15 cellular contexts compared by ENCODE assay signal in the genomic region with DNA sequence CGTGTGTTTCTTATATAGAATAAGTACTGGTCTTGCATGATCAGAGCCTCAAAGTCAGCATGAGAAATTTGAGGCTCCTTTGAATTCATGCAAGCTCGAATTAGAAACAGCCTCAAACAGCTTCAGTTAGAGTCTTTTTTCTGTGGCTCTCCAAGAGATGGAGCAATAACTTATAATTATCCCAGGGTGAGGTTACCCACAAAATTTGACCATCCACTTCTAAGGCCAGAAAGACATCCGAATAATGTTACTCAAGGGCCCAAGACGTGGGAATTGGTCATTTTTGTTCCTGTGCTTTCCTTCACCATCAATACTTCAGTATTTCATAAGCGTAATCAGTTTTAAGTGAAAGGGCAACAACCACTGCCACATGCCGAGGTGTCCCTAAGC.
"Had no signal": no experiment of that assay in that cellular context is flagged by ENCODE, and none has a peak within 500 bp of the region (broad histone marks: within the 10 kb centered on the region; RNA-seq: fewer than 3 reads in every experiment).

No MANE protein-coding gene starts in this region.

- H3K27ac Mint-ChIP-seq: activated T-cell treated with anti-CD3 and anti-CD28 coated beads, Interleukin-2, amount 50 U/mL, for 72 hours; natural killer cell treated with Interleukin-12 subunit alpha and Interleukin-12 subunit beta and Interleukin-15 and Interleukin-18, amount 100 ng/mL, for 72 hours; T-helper 1 cell treated with Interleukin-12 subunit alpha and Interleukin-12 subunit beta and Interleukin-4 antibody, amounts not matched to agents 30 μg/mL and 1 μg/mL, for 36 hours had no signal

- H3K9me3 Mint-ChIP-seq: activated T-cell treated with anti-CD3 and anti-CD28 coated beads, Interleukin-2, amount 50 U/mL, for 72 hours; natural killer cell treated with Interleukin-12 subunit alpha and Interleukin-12 subunit beta and Interleukin-15 and Interleukin-18, amount 100 ng/mL, for 72 hours; T-helper 1 cell treated with Interleukin-12 subunit alpha and Interleukin-12 subunit beta and Interleukin-4 antibody, amounts not matched to agents 30 μg/mL and 1 μg/mL, for 36 hours had no signal

- H3K27me3 Mint-ChIP-seq: natural killer cell treated with Interleukin-12 subunit alpha and Interleukin-12 subunit beta and Interleukin-15 and Interleukin-18, amount 100 ng/mL, for 72 hours had no signal

- DNase-seq: activated CD4-positive, alpha-beta T cell treated with anti-CD3 and anti-CD28 coated beads for 1 hour; activated effector memory CD4-positive, alpha-beta T cell treated with anti-CD3 and anti-CD28 coated beads, Interleukin-2, amount 50 U/mL, for 16 hours; activated naive CD4-positive, alpha-beta T cell treated with anti-CD3 and anti-CD28 coated beads, Interleukin-2, amount 50 U/mL, for 16 hours; activated T-cell treated with anti-CD3 and anti-CD28 coated beads, Interleukin-2, amount 50 U/mL, for 72 hours; effector CD4-positive, alpha-beta T cell; mesenchymal stem cell; stimulated activated CD4-positive, alpha-beta T cell treated with anti-CD3 and anti-CD28 coated beads, Interleukin-12 subunit alpha, Interleukin-12 subunit beta, amount 100 ng/mL, for 4 hours; stimulated activated CD4-positive, alpha-beta T cell treated with anti-CD3 and anti-CD28 coated beads, Interleukin-1b, Interleukin-23, amount 100 ng/mL, for 48 hours; stimulated activated CD8-positive, alpha-beta memory T cell treated with anti-CD3 and anti-CD28 coated beads, Interleukin-4, amount 100 ng/mL, for 48 hours; stimulated activated naive CD4-positive, alpha-beta T cell; tibial artery; WERI-Rb-1 had no signal

- H3K27ac ChIP-seq: parathyroid adenoma, tibial artery, WERI-Rb-1 had no signal

- H2AFZ ChIP-seq: parathyroid adenoma had no signal

- H3K36me3 Mint-ChIP-seq: natural killer cell treated with Interleukin-12 subunit alpha and Interleukin-12 subunit beta and Interleukin-15 and Interleukin-18, amount 100 ng/mL, for 72 hours had no signal

- H3K79me2 ChIP-seq: parathyroid adenoma had no signal

- H3K4me3 ChIP-seq: tibial artery had no signal

- H3K4me3 Mint-ChIP-seq: activated T-cell treated with anti-CD3 and anti-CD28 coated beads, Interleukin-2, amount 50 U/mL, for 72 hours; natural killer cell treated with Interleukin-12 subunit alpha and Interleukin-12 subunit beta and Interleukin-15 and Interleukin-18, amount 100 ng/mL, for 72 hours; T-helper 1 cell treated with Interleukin-12 subunit alpha and Interleukin-12 subunit beta and Interleukin-4 antibody, amounts not matched to agents 30 μg/mL and 1 μg/mL, for 36 hours had no signal

- H3K9ac ChIP-seq: parathyroid adenoma had no signal

- ATAC-seq: activated T-cell treated with anti-CD3 and anti-CD28 coated beads, Interleukin-2, amount 50 U/mL, for 72 hours; natural killer cell treated with Interleukin-12 subunit alpha and Interleukin-12 subunit beta and Interleukin-15 and Interleukin-18, amount 100 ng/mL, for 72 hours had no signal

- H3K9me3 ChIP-seq: tibial artery had no signal

- H3K36me3 ChIP-seq: tibial artery, WERI-Rb-1 had no signal

- H3K27me3 ChIP-seq: tibial artery had no signal
